Comparison of ENCODE assay signal across 8 cellular contexts in the genomic region with DNA sequence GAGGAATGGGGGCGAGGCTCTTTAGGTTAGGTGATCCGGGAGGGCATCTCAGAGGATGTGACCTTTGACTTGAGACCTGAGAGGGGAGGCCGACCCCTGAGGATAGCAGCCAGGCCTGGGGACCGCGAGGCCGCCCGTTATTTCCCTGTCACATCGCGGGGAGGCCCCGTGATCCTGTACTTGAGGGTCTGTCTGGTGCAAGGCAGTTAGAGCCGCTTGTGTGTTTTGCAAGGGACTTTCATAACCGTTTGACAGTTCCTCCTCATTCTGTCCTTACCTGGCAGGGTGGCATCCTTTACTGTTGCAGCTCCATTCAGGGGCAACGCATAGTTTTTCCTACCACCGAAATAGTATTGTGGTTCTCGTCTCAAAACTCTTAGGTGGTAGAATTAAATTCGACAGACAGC. TPM values are rescaled to one million over a fixed set of nuclear protein-coding genes. Genes with fewer than 3 reads are reported as not detected.
DNase-seq lines count a peak whose midpoint lies in the region; ATAC-seq, FAIRE-seq and TF ChIP-seq lines count a peak whose summit lies in the region.

No MANE protein-coding gene starts in this region.

- no peak for FAIRE-seq in endothelial cell of umbilical vein (lab: Jason Lieb, UNC)

- no peaks in the 10 kb centered on the region for H3K9me1 ChIP-seq in endothelial cell of umbilical vein (replicated peaks; ENCODE audit: control insufficient read depth, extremely low read depth, insufficient read depth, low read length)

- WGBS in prostate gland: 4% methylated on average over 16 of the region's 16 CpGs

- peak; percentile 20 for ATAC-seq in GM18498 (IDR thresholded peaks at IDR 0.05; ENCODE audit: unreplicated experiment)
- ATAC-seq in HG02970 (IDR thresholded peaks at IDR 0.05; ENCODE audit: low FRiP score, unreplicated experiment): peak; percentile 27

- peak overlapping the region; percentile 64 for H3K9ac ChIP-seq in endothelial cell of umbilical vein (replicated peaks; ENCODE audit: extremely low read depth, insufficient read depth, low read length)

- POLR2A ChIA-PET in endothelial cell of umbilical vein (lab: Charles Lee): no interaction called here

- DNase-seq in AG10803 (ENCODE audit: low read depth) (no peak), Peyer's patch (peak in 1 of 3 donors; percentile 48), endothelial cell of umbilical vein (ENCODE audit: low read depth, low spot score) (peak; percentile 38), prostate gland (ENCODE audit: low spot score) (no peak), Ammon's horn (ENCODE audit: low spot score) (no peak), AG08396 (ENCODE audit: low spot score) (no peak)

- H4K20me1 ChIP-seq in endothelial cell of umbilical vein (replicated peaks; ENCODE audit: control insufficient read depth, extremely low read depth, insufficient read depth, low read length): no peaks in the 10 kb centered on the region

- peak overlapping the region; percentile 49 for H3K4me2 ChIP-seq in endothelial cell of umbilical vein (ENCODE audit: insufficient read depth, low read length)

- TF ChIP-seq POLR2A in Peyer's patch (IDR thresholded peaks at IDR 0.05) (no peak), endothelial cell of umbilical vein (IDR thresholded peaks at IDR 0.05; ENCODE audit: low read depth, low read length) (no peak), prostate gland (IDR thresholded peaks at IDR 0.05) (no peak)

- intact Hi-C loops in endothelial cell of umbilical vein (cut with micrococcal nuclease): loop anchor here (1.0 to 5.0 kb wide), 3 partner anchors 55 to 296 kb away; partner anchors contain the start of gene PAPOLA
- intact Hi-C loops in prostate gland (cut with DNase I): no loop called here

- CTCF ChIA-PET in endothelial cell of umbilical vein (lab: Charles Lee): interaction anchor here (1.2 to 2.8 kb wide), 2 partner anchors 36 to 55 kb away, joined by 4 to 21 read pairs; no protein-coding TSS in a partner anchor

- H3K4me3 ChIP-seq in AG10803 (ENCODE audit: low read length) (peak overlapping the region; percentile 74), Peyer's patch (peak overlapping the region; percentile 75 to 99 (median 88)), endothelial cell of umbilical vein (replicated peaks in 1 of 3; ENCODE audit: insufficient read depth in 1 of 3, low read depth in 1 of 3, low read length in 3 of 3) (peak overlapping the region; percentile 38 to 93 (median 71)), prostate gland (peak overlapping the region; percentile 67 to 75)

- H2AFZ ChIP-seq in endothelial cell of umbilical vein (ENCODE audit: low read depth, low read length): peak overlapping the region; percentile 16

- dilution Hi-C loops in endothelial cell of umbilical vein (cut with MboI; ENCODE audit: extremely low pct_ligation_motif_present, low sequenced_read_pairs): no loop called here

- TF ChIP-seq CTCF in AG10803 (conservative IDR thresholded peaks at IDR 0.05; ENCODE audit: low read length): no peak
- TF ChIP-seq CTCF in Peyer's patch (IDR thresholded peaks at IDR 0.05): no peak
- no peak for TF ChIP-seq CTCF in endothelial cell of umbilical vein (IDR thresholded peaks at IDR 0.05; ENCODE audit: extremely low read depth in 1 of 2, insufficient read depth in 1 of 2, low read depth in 1 of 2, low read length in 2 of 2)
- no peak for TF ChIP-seq CTCF in prostate gland (IDR thresholded peaks at IDR 0.05)

- H3K27ac ChIP-seq in Peyer's patch (peak overlapping the region in 3 of 4 donors; percentile 56 to 74 (median 59)), endothelial cell of umbilical vein (ENCODE audit: insufficient read depth, low read depth, low read length) (peak overlapping the region; percentile 46), prostate gland (peak overlapping the region in 1 of 2 donors; percentile 42)

- no peaks in the 10 kb centered on the region for H3K9me3 ChIP-seq in Peyer's patch
- H3K9me3 ChIP-seq in endothelial cell of umbilical vein (replicated peaks; ENCODE audit: control insufficient read depth, insufficient read depth, low read length): no peaks in the 10 kb centered on the region
- no peaks in the 10 kb centered on the region for H3K9me3 ChIP-seq in prostate gland

- H3K36me3 ChIP-seq in Peyer's patch: no peaks in the 10 kb centered on the region
- no peaks in the 10 kb centered on the region for H3K36me3 ChIP-seq in endothelial cell of umbilical vein (ENCODE audit: control insufficient read depth in 2 of 2, extremely low read depth in 1 of 2, insufficient read depth in 2 of 2, low read length in 2 of 2)
- no peaks in the 10 kb centered on the region for H3K36me3 ChIP-seq in prostate gland

- H3K4me1 ChIP-seq in Peyer's patch: peaks cover 0 to 7% (median 2%) of the 10 kb centered on the region in 4 donors
- H3K4me1 ChIP-seq in endothelial cell of umbilical vein (ENCODE audit: control insufficient read depth, extremely low read depth, insufficient read depth, low read length): peaks cover 10% of the 10 kb centered on the region
- H3K4me1 ChIP-seq in prostate gland (replicated peaks): no peaks in the 10 kb centered on the region

- H3K27me3 ChIP-seq in Peyer's patch: no peaks in the 10 kb centered on the region
- no peaks in the 10 kb centered on the region for H3K27me3 ChIP-seq in endothelial cell of umbilical vein (ENCODE audit: control insufficient read depth in 2 of 2, insufficient read depth in 2 of 2, low read length in 2 of 2)
- H3K27me3 ChIP-seq in prostate gland (replicated peaks; ENCODE audit: insufficient read depth): no peaks in the 10 kb centered on the region

- BruUV-seq in endothelial cell of umbilical vein (replicated peaks; lab: Mats Ljungman, UMichigan): no TSS peak

- peaks cover 52% of the 10 kb centered on the region for H3K79me2 ChIP-seq in endothelial cell of umbilical vein (ENCODE audit: control insufficient read depth, insufficient read depth, low read length)

TF ChIP-seq in endothelial cell of umbilical vein, 7 proteins besides CTCF, POLR2A, EP300 and RAD21:
- TF ChIP-seq, protein P1, sequence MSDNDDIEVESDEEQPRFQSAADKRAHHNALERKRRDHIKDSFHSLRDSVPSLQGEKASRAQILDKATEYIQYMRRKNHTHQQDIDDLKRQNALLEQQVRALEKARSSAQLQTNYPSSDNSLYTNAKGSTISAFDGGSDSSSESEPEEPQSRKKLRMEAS (IDR thresholded peaks at IDR 0.05; ENCODE audit: insufficient read depth, insufficient read length): no peak
- no peak for TF ChIP-seq EZH2 (IDR thresholded peaks at IDR 0.05; ENCODE audit: borderline replicate concordance, low read depth, low read length, severe bottlenecking)
- TF ChIP-seq GATA2 (IDR thresholded peaks at IDR 0.05; ENCODE audit: insufficient read depth, insufficient read length, low read depth, low read length): no peak
- no peak for TF ChIP-seq JUN (IDR thresholded peaks at IDR 0.05; ENCODE audit: borderline replicate concordance, insufficient read depth, insufficient read length, low read depth)
- no peak for TF ChIP-seq FOS (IDR thresholded peaks at IDR 0.05; ENCODE audit: borderline replicate concordance, insufficient read depth, low read length)
- TF ChIP-seq MYC (IDR thresholded peaks at IDR 0.05; ENCODE audit: low read depth, low read length): no peak
- TF ChIP-seq POLR2AphosphoS5 (IDR thresholded peaks at IDR 0.05; ENCODE audit: insufficient read depth, low read depth, low read length): no peak

RNA-seq across cellular contexts. Expression of gene VRK1, which starts 0.8 kb away (rescaled TPM):
- total RNA-seq in Peyer's patch: 10 to 100 TPM in 1 of 4 donors, 1 to 10 TPM in 3; 6.6 to 54.5 (median 8.3) TPM
- 31.7 and 35.1 TPM in 2 replicates for total RNA-seq in endothelial cell of umbilical vein
- polyA plus RNA-seq in endothelial cell of umbilical vein: 4.4 and 7.1 TPM in 2 replicates
- polyA plus RNA-seq in endothelial cell of umbilical vein (2011; cell fraction: cytosol; rRNA removed): 10.8 and 15.8 TPM in 2 replicates
- polyA plus RNA-seq in endothelial cell of umbilical vein (2011; cell fraction: nucleus; rRNA removed): 9.7 and 22.2 TPM in 2 replicates
- 19.3 and 32.5 TPM in 2 replicates for polyA plus RNA-seq in endothelial cell of umbilical vein (2012)
- 6.0 and 6.4 TPM in 2 replicates for polyA minus RNA-seq in endothelial cell of umbilical vein
- 49.2 TPM for polyA minus RNA-seq in endothelial cell of umbilical vein (2011; cell fraction: cytosol; rRNA and poly(A)+ RNA removed)
- 11.7 and 17.1 TPM in 2 replicates for polyA minus RNA-seq in endothelial cell of umbilical vein (2011; cell fraction: nucleus; rRNA and poly(A)+ RNA removed)
- total RNA-seq in prostate gland: 10 to 100 TPM; 11.4 to 20.3 TPM
